In genomic region chr18:62660741-62661140, GRCh38 we compare ENCODE assay signal across 18 cellular contexts. TPM values are rescaled to one million over a fixed set of nuclear protein-coding genes. Genes with fewer than 3 reads are reported as not detected.
DNase-seq lines count a peak whose midpoint lies in the region; ATAC-seq, FAIRE-seq and TF ChIP-seq lines count a peak whose summit lies in the region.
"Had no signal": no experiment of that assay in that cellular context is flagged by ENCODE, and none has a peak within 500 bp of the region (broad histone marks: within the 10 kb centered on the region; RNA-seq: fewer than 3 reads in every experiment).

No MANE protein-coding gene starts in this region.

- peak; percentile 86 for DNase-seq in NCI-H345 (lab: John Stamatoyannopoulos, UW)
- DNase-seq in NCI-H345 treated with DMSO at 0.1 percent for 48 hours (lab: John Stamatoyannopoulos, UW; ENCODE audit: unreplicated experiment) = no peak
- peak; percentile 45 for DNase-seq in LHCN-M2 (ENCODE audit: low read depth)
- DNase-seq in astrocyte (ENCODE audit: low read depth) = peak; percentile 31
- no peak for DNase-seq in RKO (ENCODE audit: low spot score)
- DNase-seq: CD4-positive, CD25-positive, alpha-beta regulatory T cell; DMS53; MM.1S; NCI-H2029 treated with DMSO at 0.1 percent for 48 hours; NCI-H446 treated with DMSO at 0.1 percent for 48 hours; NCI-H82 had no signal

- H2AFZ ChIP-seq in astrocyte (ENCODE audit: low read depth, low read length) = no peak overlapping the region

- H3K4me1 Mint-ChIP-seq in astrocyte (ENCODE audit: low read depth, unreplicated experiment) = peaks cover 5% of the 10 kb centered on the region
- H3K4me1 Mint-ChIP-seq: B cell; CD4-positive, CD25-positive, alpha-beta regulatory T cell had no signal

- H3K27me3 Mint-ChIP-seq in astrocyte (ENCODE audit: low read depth, unreplicated experiment) = peaks cover 3% of the 10 kb centered on the region
- H3K27me3 Mint-ChIP-seq: B cell; CD4-positive, CD25-positive, alpha-beta regulatory T cell had no signal

- ATAC-seq in HG02938 (IDR thresholded peaks at IDR 0.05; ENCODE audit: unreplicated experiment) = no peak
- no peak for ATAC-seq in HG03469 (IDR thresholded peaks at IDR 0.05; ENCODE audit: unreplicated experiment)
- ATAC-seq: Panc1, Right ventricle myocardium inferior had no signal

- no peaks in the 10 kb centered on the region for H3K36me3 ChIP-seq in astrocyte (ENCODE audit: insufficient read depth, low read length)
- H3K36me3 ChIP-seq: HAP-1 had no signal

- H3K27ac Mint-ChIP-seq in astrocyte (ENCODE audit: unreplicated experiment) = no peak overlapping the region
- H3K27ac Mint-ChIP-seq: B cell; CD4-positive, CD25-positive, alpha-beta regulatory T cell; T-helper 2 cell treated with Interferon-gamma antibody and Interleukin-4, amounts not matched to agents 5 μg/mL and 100 μg/mL, for 36 hours had no signal

- H3K27ac ChIP-seq in astrocyte (ENCODE audit: low read depth, low read length) = no peak overlapping the region

- H3K4me2 ChIP-seq in astrocyte (ENCODE audit: low read length) = no peak overlapping the region

- H4K20me1 ChIP-seq in astrocyte (ENCODE audit: insufficient read depth, low read length) = no peaks in the 10 kb centered on the region

- H3K27me3 ChIP-seq in astrocyte (ENCODE audit: insufficient read depth, low read length) = no peaks in the 10 kb centered on the region

- no peak overlapping the region for H3K4me3 ChIP-seq in astrocyte (ENCODE audit: insufficient read depth, low read depth, low read length)
- H3K4me3 ChIP-seq: HAP-1 had no signal

- FAIRE-seq in astrocyte (lab: Jason Lieb, UNC) = no peak

- H3K4me1 ChIP-seq in astrocyte (ENCODE audit: insufficient read depth, low read length) = peaks cover 5% of the 10 kb centered on the region
- H3K4me1 ChIP-seq: HAP-1 had no signal

- no peaks in the 10 kb centered on the region for H3K36me3 Mint-ChIP-seq in astrocyte (ENCODE audit: low read depth, unreplicated experiment)
- H3K36me3 Mint-ChIP-seq: CD4-positive, CD25-positive, alpha-beta regulatory T cell had no signal

- no peak overlapping the region for H3K9ac ChIP-seq in astrocyte (ENCODE audit: low read length)

- no peak for TF ChIP-seq CTCF in astrocyte (IDR thresholded peaks at IDR 0.05; ENCODE audit: insufficient read depth, low read depth, low read length)

- no peak overlapping the region for H3K4me3 Mint-ChIP-seq in astrocyte (ENCODE audit: unreplicated experiment)
- H3K4me3 Mint-ChIP-seq: B cell; CD4-positive, CD25-positive, alpha-beta regulatory T cell; T-helper 2 cell treated with Interferon-gamma antibody and Interleukin-4, amounts not matched to agents 5 μg/mL and 100 μg/mL, for 36 hours had no signal

- H3K79me2 ChIP-seq in astrocyte (ENCODE audit: insufficient read depth, low read length) = no peaks in the 10 kb centered on the region

- peaks cover 2% of the 10 kb centered on the region for H3K9me3 Mint-ChIP-seq in astrocyte (ENCODE audit: unreplicated experiment)
- H3K9me3 Mint-ChIP-seq: CD4-positive, CD25-positive, alpha-beta regulatory T cell; T-helper 2 cell treated with Interferon-gamma antibody and Interleukin-4, amounts not matched to agents 5 μg/mL and 100 μg/mL, for 36 hours had no signal

- H3K9me3 ChIP-seq in astrocyte (ENCODE audit: insufficient read depth, low read depth, low read length) = no peaks in the 10 kb centered on the region
- H3K9me3 ChIP-seq: HAP-1 had no signal

RNA-seq across cellular contexts. Expression of gene PHLPP1, which starts 54.6 kb away (rescaled TPM):
- 8.5 and 9.6 TPM in 2 replicates for total RNA-seq in LHCN-M2 (2014; rRNA removed)
- 2.9 TPM for polyA plus RNA-seq in LHCN-M2 (2012)
- total RNA-seq in astrocyte = 11.2 and 13.3 TPM in 2 replicates

Comparison
In these comparisons a context has a peak if more than half of its experiments do, and no peak if none do; other contexts are left out.
1. DNase-seq: peak in NCI-H345 (single experiment), LHCN-M2 (single experiment) and astrocyte (single experiment); none in NCI-H345 treated with DMSO at 0.1 percent for 48 hours (single experiment) and RKO (single experiment).